Comparison of ENCODE assay signal across 10 cellular contexts in the genomic region with DNA sequence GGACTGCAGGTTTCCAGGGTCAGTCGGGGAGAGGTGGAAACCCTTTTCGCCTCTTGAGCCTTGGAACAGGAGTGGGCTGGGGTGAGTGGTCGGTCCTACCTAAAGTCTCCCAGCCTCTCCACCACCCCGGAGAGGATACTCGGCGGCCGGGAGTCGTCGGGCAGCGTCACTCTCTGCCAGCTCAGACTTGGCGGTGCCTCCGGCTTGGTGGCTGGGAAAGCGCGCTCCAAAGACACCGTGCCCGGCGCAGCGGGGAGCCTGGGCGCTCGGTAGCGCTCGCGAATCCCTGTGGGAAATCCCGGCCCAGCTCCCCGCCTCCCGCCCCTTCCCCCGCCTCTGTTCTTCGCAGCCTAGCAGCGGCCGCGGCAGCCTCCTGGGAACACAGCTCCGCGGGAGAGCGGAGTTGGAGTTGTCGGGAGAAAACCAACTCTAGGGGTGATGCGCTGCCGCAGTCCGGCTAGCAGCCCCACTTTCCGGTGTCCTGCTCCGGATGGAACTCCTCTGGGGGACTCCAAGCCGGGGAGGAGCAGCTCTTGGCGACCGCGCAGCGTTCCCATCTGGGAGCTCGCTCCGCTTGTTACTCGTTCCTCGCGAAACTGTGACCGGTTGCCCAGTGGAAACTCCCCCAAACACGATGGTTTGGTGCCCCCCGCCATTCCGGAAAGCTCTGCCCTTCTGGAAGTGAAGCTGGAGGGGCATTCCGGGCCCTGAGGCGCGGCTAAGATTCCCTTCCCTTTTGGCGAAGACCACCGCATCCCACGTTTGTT. TPM values are rescaled to one million over a fixed set of nuclear protein-coding genes. Genes with fewer than 3 reads are reported as not detected.
A peak's percentile ranks its signal among the peaks of the same experiment; 100 is the strongest.
DNase-seq lines count a peak whose midpoint lies in the region; ATAC-seq and TF ChIP-seq lines count a peak whose summit lies in the region.
"Had no signal": no experiment of that assay in that cellular context is flagged by ENCODE, and none has a peak within 500 bp of the region (broad histone marks: within the 10 kb centered on the region; RNA-seq: fewer than 3 reads in every experiment).

No MANE protein-coding gene starts in this region.

- POLR2A ChIA-PET in naive thymus-derived CD8-positive, alpha-beta T cell (lab: Charles Lee), result no interaction called here

- H2AFZ ChIP-seq in OCI-LY3 (ENCODE audit: low read depth, low read length) (no peak overlapping the region), smooth muscle cell (ENCODE audit: low read depth) (peak overlapping the region; percentile 72)

- ATAC-seq in right cardiac atrium (no peak), HG02610 (IDR thresholded peaks at IDR 0.05; ENCODE audit: unreplicated experiment) (no peak)
- ATAC-seq in naive thymus-derived CD8-positive, alpha-beta T cell, result no peak

- WGBS in right cardiac atrium, result under 1% methylated on average over 60 of the region's 60 CpGs
- WGBS in smooth muscle cell (ENCODE audit: low lambda C conversion rate), result 2% methylated on average over 51 of the region's 60 CpGs

- 0 out of 2 replicates have a peak, but pooled peaks cover 5% of the 10 kb centered on the region for H3K27me3 ChIP-seq in OCI-LY3 (ENCODE audit: low read depth, low read length)
- no peaks in the 10 kb centered on the region for H3K27me3 ChIP-seq in right cardiac atrium (ENCODE audit: control insufficient read depth, insufficient read depth)
- H3K27me3 ChIP-seq in smooth muscle cell (ENCODE audit: low read depth), result peaks cover 40% of the 10 kb centered on the region

- H3K27ac Mint-ChIP-seq in naive thymus-derived CD8-positive, alpha-beta T cell, result no peak overlapping the region

- no peaks in the 10 kb centered on the region for H3F3A ChIP-seq in smooth muscle cell (ENCODE audit: low read depth)

- peak overlapping the region in 4 of 10 donors; percentile 23 to 50 (median 31) for H3K4me3 Mint-ChIP-seq in naive thymus-derived CD8-positive, alpha-beta T cell

- H3K27ac ChIP-seq in OCI-LY3 (ENCODE audit: low read length) (peak overlapping the region; percentile 98), right cardiac atrium (ENCODE audit: low read length) (no peak overlapping the region), smooth muscle cell (ENCODE audit: low read depth) (no peak overlapping the region)
- H3K27ac ChIP-seq: 22Rv1, pancreas had no signal

- H3K4me1 Mint-ChIP-seq in naive thymus-derived CD8-positive, alpha-beta T cell, result peaks cover 6 to 13% (median 10%) of the 10 kb centered on the region in 4 donors

- H3K4me3 ChIP-seq in OCI-LY3 (ENCODE audit: low read length), result peak overlapping the region; percentile 90
- peak overlapping the region; percentile 15 for H3K4me3 ChIP-seq in right cardiac atrium (ENCODE audit: low read length)
- peak overlapping the region; percentile 69 for H3K4me3 ChIP-seq in smooth muscle cell

- H3K4me1 ChIP-seq in OCI-LY3 (ENCODE audit: low read length) (peaks cover 55% of the 10 kb centered on the region), right cardiac atrium (ENCODE audit: control insufficient read depth, insufficient read depth, low read length) (no peaks in the 10 kb centered on the region), smooth muscle cell (ENCODE audit: low read depth) (peaks cover 4% of the 10 kb centered on the region)

- peak overlapping the region; percentile 96 for H3K4me2 ChIP-seq in OCI-LY3 (ENCODE audit: low read length)
- peak overlapping the region; percentile 100 for H3K4me2 ChIP-seq in smooth muscle cell

- intact Hi-C loops in right cardiac atrium (cut with DNase I), result loop anchor here (5.0 to 10.0 kb wide), 3 partner anchors 706 to 1101 kb away; no protein-coding TSS in a partner anchor

- H3K9me3 ChIP-seq in OCI-LY3 (ENCODE audit: insufficient read depth, low read length) (peaks cover 8% of the 10 kb centered on the region), right cardiac atrium (ENCODE audit: control insufficient read depth, low read length) (no peaks in the 10 kb centered on the region), smooth muscle cell (replicated peaks; ENCODE audit: low read depth) (no peaks in the 10 kb centered on the region)
- H3K9me3 ChIP-seq: pancreas had no signal

- H3K9me3 Mint-ChIP-seq in naive thymus-derived CD8-positive, alpha-beta T cell, result no peaks in the 10 kb centered on the region

- H3K79me2 ChIP-seq in OCI-LY3 (ENCODE audit: low read length) (peaks cover 74% of the 10 kb centered on the region), smooth muscle cell (ENCODE audit: low read depth) (no peaks in the 10 kb centered on the region)

- H3K36me3 Mint-ChIP-seq in naive thymus-derived CD8-positive, alpha-beta T cell, result no peaks in the 10 kb centered on the region

- H3K9ac ChIP-seq in OCI-LY3 (ENCODE audit: low read length) (peak overlapping the region; percentile 97), smooth muscle cell (ENCODE audit: low read depth) (no peak overlapping the region)

- H4K20me1 ChIP-seq in OCI-LY3 (ENCODE audit: insufficient read depth, low read length), result peaks cover 33% of the 10 kb centered on the region
- no peaks in the 10 kb centered on the region for H4K20me1 ChIP-seq in smooth muscle cell (ENCODE audit: low read depth)

- no peak for TF ChIP-seq CTCF in OCI-LY3 (IDR thresholded peaks at IDR 0.05; ENCODE audit: low read depth, low read length)
- no peak for TF ChIP-seq CTCF in smooth muscle cell (IDR thresholded peaks at IDR 0.05; ENCODE audit: borderline replicate concordance, insufficient read depth, poor library complexity, severe bottlenecking)

- H3K27me3 Mint-ChIP-seq in naive thymus-derived CD8-positive, alpha-beta T cell, result peaks cover 16 to 67% (median 47%) of the 10 kb centered on the region in 5 donors

- H3K36me3 ChIP-seq in OCI-LY3 (replicated peaks; ENCODE audit: low read depth, low read length) (peaks cover 54% of the 10 kb centered on the region), smooth muscle cell (ENCODE audit: low read depth) (no peaks in the 10 kb centered on the region)
- H3K36me3 ChIP-seq: pancreas had no signal

- peak; percentile 65 for DNase-seq in DMS 273 (lab: John Stamatoyannopoulos, UW; ENCODE audit: unreplicated experiment)
- DNase-seq in DMS 273 treated with DMSO at 0.1 percent for 48 hours (lab: John Stamatoyannopoulos, UW), result no peak
- DNase-seq in right cardiac atrium, result peak in 1 of 3 donors; percentile 22
- DNase-seq in smooth muscle cell (lab: John Stamatoyannopoulos, UW; ENCODE audit: unreplicated experiment), result no peak
- DNase-seq in medulla oblongata (ENCODE audit: extremely low spot score), result no peak
- no peak for DNase-seq in naive thymus-derived CD8-positive, alpha-beta T cell

RNA-seq across cellular contexts. Expression of a gene that starts 1.4 kb away (rescaled TPM):
- total RNA-seq in right cardiac atrium, result 1 to 10 TPM in 3 of 4 donors, under 1 TPM in 1; 0.97 to 1.6 (median 1.3) TPM
- polyA plus RNA-seq in right cardiac atrium, result 0.23 TPM
- 2.6 and 2.9 TPM in 2 replicates for total RNA-seq in smooth muscle cell
- polyA plus RNA-seq in smooth muscle cell, result 1.8 and 2.5 TPM in 2 replicates
- not detected for total RNA-seq in naive thymus-derived CD8-positive, alpha-beta T cell
- not detected for polyA plus RNA-seq in naive thymus-derived CD8-positive, alpha-beta T cell

Comparison
In these comparisons a context has a peak if more than half of its experiments do, and no peak if none do; other contexts are left out.
1. H3K4me3 ChIP-seq: peak in every context shown above with its lines; median percentile 90 in OCI-LY3; 69 in smooth muscle cell; 15 in right cardiac atrium.